8 cellular contexts compared by ENCODE assay signal in the genomic region with DNA sequence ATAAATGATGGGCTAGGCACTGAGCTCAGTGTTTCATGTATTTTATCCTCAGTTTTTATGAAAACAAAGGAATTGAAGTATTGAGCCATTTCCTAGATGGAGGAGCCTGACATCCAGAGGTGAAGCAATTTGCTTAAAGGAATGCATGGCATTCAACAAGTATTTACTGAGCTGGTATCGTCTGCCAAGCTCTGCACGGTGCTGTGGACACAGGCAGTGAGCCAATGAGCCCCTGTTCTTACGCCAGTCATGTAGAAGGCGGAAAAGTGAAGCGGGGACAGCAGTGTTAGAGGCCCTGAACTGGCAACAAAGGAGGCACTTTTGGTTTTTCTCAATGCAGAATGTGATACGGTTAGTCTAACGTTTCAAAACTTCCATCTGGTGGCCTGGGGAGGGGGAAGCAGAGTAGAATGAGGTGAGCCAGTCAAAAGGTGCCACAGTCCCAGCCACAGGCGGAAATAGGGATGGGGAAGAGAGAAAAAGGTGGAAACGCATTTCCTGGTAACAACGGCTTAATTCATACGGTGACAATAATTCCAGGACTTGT.
A peak's percentile ranks its signal among the peaks of the same experiment; 100 is the strongest.
DNase-seq lines count a peak whose midpoint lies in the region; ATAC-seq and TF ChIP-seq lines count a peak whose summit lies in the region.

No MANE protein-coding gene starts in this region.

- H3K9me2 ChIP-seq in Karpas-422 (replicated peaks; ENCODE audit: insufficient read depth, low read length): no peaks in the 10 kb centered on the region

- no peaks in the 10 kb centered on the region for H3K27me3 Mint-ChIP-seq in stimulated activated naive CD8-positive, alpha-beta T cell treated with anti-CD3 and anti-CD28 coated beads, Interleukin-15, amount 100 ng/mL, for 72 hours

- peak; percentile 76 for ATAC-seq in left lung
- ATAC-seq in upper lobe of right lung: peak; percentile 78
- ATAC-seq in stimulated activated naive CD8-positive, alpha-beta T cell treated with anti-CD3 and anti-CD28 coated beads, Interleukin-15, amount 100 ng/mL, for 72 hours: no peak

- H3K9ac ChIP-seq in mammary epithelial cell (ENCODE audit: insufficient read depth, low read length) (no peak overlapping the region), Karpas-422 (ENCODE audit: low read length) (no peak overlapping the region)

- dilution Hi-C loops in mammary epithelial cell (cut with HindIII; ENCODE audit: low sequenced_read_pairs): no loop called here

- peak; percentile 22 for DNase-seq in DMS53 (lab: John Stamatoyannopoulos, UW)
- DNase-seq in DMS53 treated with DMSO at 0.1 percent for 48 hours (lab: John Stamatoyannopoulos, UW; ENCODE audit: unreplicated experiment): no peak
- DNase-seq in mammary epithelial cell: peak; percentile 55
- peak in 1 of 2 donors; percentile 79 for DNase-seq in left lung
- peak; percentile 88 for DNase-seq in upper lobe of right lung
- no peak for DNase-seq in stimulated activated naive CD8-positive, alpha-beta T cell treated with anti-CD3 and anti-CD28 coated beads, Interleukin-15, amount 100 ng/mL, for 72 hours
- no peak for DNase-seq in Karpas-422
- DNase-seq in effector memory CD4-positive, alpha-beta T cell: no peak

- H3K4me3 ChIP-seq in mammary epithelial cell (replicated peaks in 1 of 3; ENCODE audit: insufficient read depth in 1 of 3, low read depth in 2 of 3, low read length in 3 of 3) (no peak overlapping the region), left lung (no peak overlapping the region), upper lobe of right lung (no peak overlapping the region), Karpas-422 (ENCODE audit: low read length) (no peak overlapping the region)
- no peak overlapping the region for H3K4me3 ChIP-seq in effector memory CD4-positive, alpha-beta T cell (ENCODE audit: insufficient read depth, low read depth, low read length, poor library complexity, severe bottlenecking)

- in situ Hi-C loops in mammary epithelial cell (cut with MboI; ENCODE audit: low sequenced_read_pairs in 2 of 2): loop anchor here in 1 of 2 donors (10.0 kb wide), 1 partner anchor 179 kb away; no protein-coding TSS in a partner anchor

- H3K4me1 ChIP-seq in mammary epithelial cell (ENCODE audit: insufficient read depth, low read length) (peaks cover 22% of the 10 kb centered on the region), left lung (peaks cover 30 to 42% of the 10 kb centered on the region in 2 donors), upper lobe of right lung (peaks cover 47% of the 10 kb centered on the region), Karpas-422 (ENCODE audit: low read length) (no peaks in the 10 kb centered on the region)
- H3K4me1 ChIP-seq in effector memory CD4-positive, alpha-beta T cell (ENCODE audit: control insufficient read depth, insufficient read depth, low read length, poor library complexity, severe bottlenecking): no peaks in the 10 kb centered on the region

- no TSS peak for BruUV-seq in mammary epithelial cell (replicated peaks; lab: Mats Ljungman, UMichigan)

- CTCF ChIA-PET in mammary epithelial cell (lab: Charles Lee; ENCODE audit: low non-redundant PET): interaction anchor here (0.6 to 1.4 kb wide), 3 partner anchors 124 to 181 kb away, joined by 4 to 7 read pairs (median 7); no protein-coding TSS in a partner anchor

- H3K36me3 ChIP-seq in mammary epithelial cell (ENCODE audit: insufficient read depth, low read length) (peaks cover 23% of the 10 kb centered on the region), left lung (peaks cover 0 to 2% of the 10 kb centered on the region in 2 donors), upper lobe of right lung (no peaks in the 10 kb centered on the region), Karpas-422 (ENCODE audit: insufficient read depth, low read length) (no peaks in the 10 kb centered on the region)
- H3K36me3 ChIP-seq in effector memory CD4-positive, alpha-beta T cell (ENCODE audit: control insufficient read depth, insufficient read depth, low read length): peaks cover 11% of the 10 kb centered on the region

- no peak for TF ChIP-seq CTCF in mammary epithelial cell (conservative IDR thresholded peaks at IDR 0.05 in 1 of 2, IDR thresholded peaks at IDR 0.05 in 1 of 2; ENCODE audit: extremely low read depth in 1 of 2, insufficient read depth in 1 of 2, low read depth in 1 of 2, low read length in 2 of 2)
- no peak for TF ChIP-seq CTCF in left lung (IDR thresholded peaks at IDR 0.05)
- TF ChIP-seq CTCF in upper lobe of right lung (IDR thresholded peaks at IDR 0.05): no peak

- intact Hi-C loops in mammary epithelial cell (cut with micrococcal nuclease): loop anchor here (2.0 kb wide), 3 partner anchors 23 to 133 kb away; a partner anchor contains a TSS
- intact Hi-C loops in left lung (cut with DNase I): no loop called here
- intact Hi-C loops in upper lobe of right lung (cut with DNase I): no loop called here

- H3K27ac ChIP-seq in mammary epithelial cell (ENCODE audit: insufficient read depth, low read depth, low read length): no peak overlapping the region
- peak overlapping the region; percentile 69 to 85 for H3K27ac ChIP-seq in left lung
- H3K27ac ChIP-seq in upper lobe of right lung: peak overlapping the region; percentile 80
- H3K27ac ChIP-seq in Karpas-422 (ENCODE audit: low read length): no peak overlapping the region
- H3K27ac ChIP-seq in effector memory CD4-positive, alpha-beta T cell (ENCODE audit: insufficient read depth, low read length, poor library complexity, severe bottlenecking): no peak overlapping the region

- H2AFZ ChIP-seq in mammary epithelial cell (ENCODE audit: low read depth, low read length) (no peak overlapping the region), Karpas-422 (ENCODE audit: low read length) (no peak overlapping the region)

- H3K4me3 Mint-ChIP-seq in stimulated activated naive CD8-positive, alpha-beta T cell treated with anti-CD3 and anti-CD28 coated beads, Interleukin-15, amount 100 ng/mL, for 72 hours: no peak overlapping the region

- H3K79me2 ChIP-seq in mammary epithelial cell (ENCODE audit: insufficient read depth, low read length): no peaks in the 10 kb centered on the region
- H3K79me2 ChIP-seq in Karpas-422 (ENCODE audit: low read length): no peaks in the 10 kb centered on the region

- no peaks in the 10 kb centered on the region for H4K20me1 ChIP-seq in mammary epithelial cell (ENCODE audit: insufficient read depth, low read length)
- no peaks in the 10 kb centered on the region for H4K20me1 ChIP-seq in Karpas-422 (ENCODE audit: insufficient read depth, low read depth, low read length)

- H3K27me3 ChIP-seq in mammary epithelial cell (ENCODE audit: insufficient read depth, low read length) (no peaks in the 10 kb centered on the region), left lung (no peaks in the 10 kb centered on the region), upper lobe of right lung (no peaks in the 10 kb centered on the region), Karpas-422 (ENCODE audit: low read length) (no peaks in the 10 kb centered on the region)
- H3K27me3 ChIP-seq in effector memory CD4-positive, alpha-beta T cell (replicated peaks; ENCODE audit: control insufficient read depth, insufficient read depth, low read length, poor library complexity, severe bottlenecking): no peaks in the 10 kb centered on the region

- 14% methylated on average over 7 of the region's 11 CpGs for WGBS in mammary epithelial cell (ENCODE audit: low coverage, missing lambda C conversion rate)

- H3K27ac Mint-ChIP-seq in stimulated activated naive CD8-positive, alpha-beta T cell treated with anti-CD3 and anti-CD28 coated beads, Interleukin-15, amount 100 ng/mL, for 72 hours: no peak overlapping the region

- H3K4me1 Mint-ChIP-seq in stimulated activated naive CD8-positive, alpha-beta T cell treated with anti-CD3 and anti-CD28 coated beads, Interleukin-15, amount 100 ng/mL, for 72 hours: peaks cover 16% of the 10 kb centered on the region

- no peaks in the 10 kb centered on the region for H3K9me3 Mint-ChIP-seq in stimulated activated naive CD8-positive, alpha-beta T cell treated with anti-CD3 and anti-CD28 coated beads, Interleukin-15, amount 100 ng/mL, for 72 hours

- no peak overlapping the region for H3K4me2 ChIP-seq in mammary epithelial cell (ENCODE audit: insufficient read depth, low read depth, low read length)
- H3K4me2 ChIP-seq in Karpas-422 (ENCODE audit: low read depth, low read length, poor library complexity, severe bottlenecking): no peak overlapping the region

- peaks cover 18% of the 10 kb centered on the region for H3K9me3 ChIP-seq in mammary epithelial cell (replicated peaks; ENCODE audit: insufficient read depth, low read length)
- no peaks in the 10 kb centered on the region for H3K9me3 ChIP-seq in left lung
- H3K9me3 ChIP-seq in upper lobe of right lung: no peaks in the 10 kb centered on the region
- H3K9me3 ChIP-seq in Karpas-422 (ENCODE audit: low read length): no peaks in the 10 kb centered on the region
- no peaks in the 10 kb centered on the region for H3K9me3 ChIP-seq in effector memory CD4-positive, alpha-beta T cell (ENCODE audit: control insufficient read depth, low read length)

Comparison
In these comparisons a context has a peak if more than half of its experiments do, and no peak if none do; other contexts are left out.
1. DNase-seq: peak in DMS53 (single experiment), mammary epithelial cell (single experiment) and upper lobe of right lung (single experiment); none in DMS53 treated with DMSO at 0.1 percent for 48 hours (single experiment), stimulated activated naive CD8-positive, alpha-beta T cell treated with anti-CD3 and anti-CD28 coated beads, Interleukin-15, amount 100 ng/mL, for 72 hours (0 of 2), Karpas-422 (single experiment) and effector memory CD4-positive, alpha-beta T cell (0 of 3).
2. H3K27ac ChIP-seq: peak in left lung (2 of 2) and upper lobe of right lung (single experiment); none in mammary epithelial cell (single experiment), Karpas-422 (single experiment) and effector memory CD4-positive, alpha-beta T cell (single experiment).